ENCODE assay signal across 23 cellular contexts in genomic region chr14:68325267-68325807, GRCh38.
"Had no signal": no experiment of that assay in that cellular context is flagged by ENCODE, and none has a peak within 500 bp of the region (broad histone marks: within the 10 kb centered on the region; RNA-seq: fewer than 3 reads in every experiment).

No MANE protein-coding gene starts in this region.

- H3K4me3 Mint-ChIP-seq: activated CD8-positive, alpha-beta T cell treated with anti-CD3 and anti-CD28 coated beads for 36 hours; activated naive CD4-positive, alpha-beta T cell treated with anti-CD3 and anti-CD28 coated beads, Interleukin-2, amount 50 U/mL, for 24 hours had no signal

- H3K27ac Mint-ChIP-seq: activated CD8-positive, alpha-beta T cell treated with anti-CD3 and anti-CD28 coated beads for 36 hours; activated naive CD4-positive, alpha-beta T cell treated with anti-CD3 and anti-CD28 coated beads, Interleukin-2, amount 50 U/mL, for 24 hours had no signal

- H3K9me3 ChIP-seq: breast epithelium, MG63 had no signal

- H3K27me3 ChIP-seq: breast epithelium, MG63 had no signal

- ATAC-seq: activated CD8-positive, alpha-beta T cell treated with anti-CD3 and anti-CD28 coated beads for 36 hours; Panc1; Right ventricle myocardium inferior had no signal

- DNase-seq: activated CD4-positive, alpha-beta T cell treated with anti-CD3 and anti-CD28 coated beads for 4 hours; activated CD8-positive, alpha-beta memory T cell treated with anti-CD3 and anti-CD28 coated beads, Interleukin-2, amount 50 U/mL, for 48 hours; activated CD8-positive, alpha-beta T cell treated with anti-CD3 and anti-CD28 coated beads for 36 hours; activated effector memory CD4-positive, alpha-beta T cell treated with Interleukin-2 at 50 U/mL for 16 hours; activated naive CD4-positive, alpha-beta T cell; activated T-cell treated with anti-CD3 and anti-CD28 coated beads, Interleukin-2, amount 50 U/mL, for 1 hour; aorta; caudate nucleus; MG63; NCI-H1048; NCI-H146; NCI-H187 treated with DMSO at 0.1 percent for 48 hours; NCI-H2081 treated with DMSO at 0.1 percent for 48 hours; NCI-H446; NCI-H524; RPMI8226; T-helper 1 cell had no signal

- H3K36me3 Mint-ChIP-seq: activated naive CD4-positive, alpha-beta T cell treated with anti-CD3 and anti-CD28 coated beads, Interleukin-2, amount 50 U/mL, for 24 hours had no signal

- H3K9me3 Mint-ChIP-seq: activated CD8-positive, alpha-beta T cell treated with anti-CD3 and anti-CD28 coated beads for 36 hours; activated naive CD4-positive, alpha-beta T cell treated with anti-CD3 and anti-CD28 coated beads, Interleukin-2, amount 50 U/mL, for 24 hours had no signal

- H3K4me3 ChIP-seq: breast epithelium, MG63, SK-N-MC had no signal

- H3K27ac ChIP-seq: breast epithelium, SK-N-MC, VCaP had no signal

- H3K4me1 ChIP-seq: breast epithelium had no signal

- H3K36me3 ChIP-seq: breast epithelium, MG63 had no signal

- H3K27me3 Mint-ChIP-seq: activated CD8-positive, alpha-beta T cell treated with anti-CD3 and anti-CD28 coated beads for 36 hours; activated naive CD4-positive, alpha-beta T cell treated with anti-CD3 and anti-CD28 coated beads, Interleukin-2, amount 50 U/mL, for 24 hours had no signal
